8 cellular contexts compared by ENCODE assay signal in the genomic region with DNA sequence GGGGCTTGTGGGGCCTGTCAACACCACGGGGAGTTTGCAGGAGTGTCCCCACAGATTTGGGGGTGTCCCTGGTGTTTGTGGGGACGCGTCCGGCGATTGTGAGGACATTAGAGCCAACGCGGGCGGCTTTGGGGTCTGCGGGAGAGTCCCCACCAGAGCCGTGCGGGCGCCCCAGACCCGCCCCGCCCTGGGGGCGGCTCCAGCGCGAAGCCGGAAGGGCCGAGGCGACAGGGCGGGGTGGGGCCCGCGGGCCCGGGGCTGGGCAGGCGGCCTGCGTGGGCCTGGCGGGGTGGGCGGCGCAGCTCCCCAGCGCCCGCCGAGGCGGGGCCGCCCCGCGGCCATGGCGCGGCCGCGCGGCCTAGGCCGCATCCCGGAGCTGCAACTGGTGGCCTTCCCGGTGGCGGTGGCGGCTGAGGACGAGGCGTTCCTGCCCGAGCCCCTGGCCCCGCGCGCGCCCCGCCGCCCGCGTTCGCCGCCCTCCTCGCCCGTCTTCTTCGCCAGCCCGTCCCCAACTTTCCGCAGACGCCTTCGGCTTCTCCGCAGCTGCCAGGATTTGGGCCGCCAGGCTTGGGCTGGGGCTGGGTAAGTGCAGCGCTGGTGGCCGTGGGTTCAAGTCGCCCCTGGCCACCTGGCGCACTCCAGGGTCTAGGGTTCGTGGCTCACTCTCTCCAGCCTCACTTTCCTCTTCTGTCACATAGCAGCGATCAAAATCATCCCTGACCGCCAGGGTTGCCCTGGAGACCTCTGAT. TPM values are rescaled to one million over a fixed set of nuclear protein-coding genes. Genes with fewer than 3 reads are reported as not detected.
A peak's percentile ranks its signal among the peaks of the same experiment; 100 is the strongest.
DNase-seq lines count a peak whose midpoint lies in the region; FAIRE-seq and TF ChIP-seq lines count a peak whose summit lies in the region.

No MANE protein-coding gene starts in this region.

- H2BK15ac ChIP-seq in mesendoderm (replicated peaks; ENCODE audit: low read depth), result no peak overlapping the region

- H4K5ac ChIP-seq in mesendoderm (ENCODE audit: low read length), result no peak overlapping the region

- H3K4me1 ChIP-seq in mesendoderm (ENCODE audit: control insufficient read depth, low read depth, low read length) (no peaks in the 10 kb centered on the region), uterus (peaks cover 0 to 4% of the 10 kb centered on the region in 2 donors)

- H3K4ac ChIP-seq in mesendoderm (ENCODE audit: low read depth, low read length), result no peak overlapping the region

- H3K4me3 ChIP-seq in bronchial epithelial cell (ENCODE audit: low read depth, low read length) (peak overlapping the region; percentile 29), mesendoderm (ENCODE audit: low read length) (no peak overlapping the region), uterus (peak overlapping the region; percentile 43 to 45)

- H3K36me3 ChIP-seq in bronchial epithelial cell (ENCODE audit: control insufficient read depth, insufficient read depth, low read length) (no peaks in the 10 kb centered on the region), mesendoderm (ENCODE audit: control insufficient read depth, insufficient read depth, low read length) (no peaks in the 10 kb centered on the region), uterus (no peaks in the 10 kb centered on the region)

- H3K9ac ChIP-seq in mesendoderm (ENCODE audit: low read length), result peak overlapping the region; percentile 32

- H3K9me3 ChIP-seq in uterus, result no peaks in the 10 kb centered on the region

- WGBS in mesendoderm (ENCODE audit: extremely low coverage, insufficient coverage, low lambda C conversion rate), result no CpG with 5 or more reads among the region's 75 CpGs

- peak in 1 of 2 donors; percentile 45 for TF ChIP-seq POLR2A in uterus (IDR thresholded peaks at IDR 0.05)

- intact Hi-C loops in uterus (cut with DNase I; ENCODE audit: low total_unique reads), result no loop called here

- no peaks in the 10 kb centered on the region for H3K79me1 ChIP-seq in mesendoderm (ENCODE audit: low read length)

- no peak overlapping the region for H2AK5ac ChIP-seq in mesendoderm (ENCODE audit: low read length)

- no peak for FAIRE-seq in bronchial epithelial cell (lab: Jason Lieb, UNC)

- no peak overlapping the region for H3K27ac ChIP-seq in mesendoderm (ENCODE audit: low read depth, low read length)
- H3K27ac ChIP-seq in uterus, result peak overlapping the region; percentile 2 to 49

- H2BK120ac ChIP-seq in mesendoderm (ENCODE audit: low read depth, low read length), result no peak overlapping the region

- H3K23ac ChIP-seq in mesendoderm (ENCODE audit: low read length), result no peak overlapping the region

- H3K79me2 ChIP-seq in mesendoderm (ENCODE audit: control insufficient read depth, insufficient read depth, low read length), result no peaks in the 10 kb centered on the region

- peak overlapping the region; percentile 67 for H3K56ac ChIP-seq in mesendoderm (ENCODE audit: low read length)

- H2BK5ac ChIP-seq in mesendoderm (ENCODE audit: low read length), result no peak overlapping the region

- TF ChIP-seq CTCF in bronchial epithelial cell (IDR thresholded peaks at IDR 0.05; ENCODE audit: insufficient read depth, low read length, severe bottlenecking) (no peak), uterus (IDR thresholded peaks at IDR 0.05) (no peak)

- peak; percentile 45 for DNase-seq in D341Med (ENCODE audit: low spot score)
- DNase-seq in HUDEP-2 (lab: John Stamatoyannopoulos, UW; ENCODE audit: unreplicated experiment in 76 of 76), result peak in 44 of 76 experiments; percentile 14 to 73 (median 52)
- DNase-seq in bronchial epithelial cell (ENCODE audit: low read depth), result no peak
- no peak for DNase-seq in mesendoderm
- DNase-seq in uterus, result peak; percentile 38 to 51
- DNase-seq in medulla oblongata (ENCODE audit: extremely low spot score), result no peak
- no peak for DNase-seq in DMS114 treated with DMSO at 0.1 percent for 48 hours (lab: John Stamatoyannopoulos, UW; ENCODE audit: unreplicated experiment)
- DNase-seq in NK-92 (lab: John Stamatoyannopoulos, UW; ENCODE audit: unreplicated experiment), result no peak

- H3K18ac ChIP-seq in mesendoderm (ENCODE audit: low read length), result no peak overlapping the region

- peaks cover 8% of the 10 kb centered on the region for H3K27me3 ChIP-seq in bronchial epithelial cell (ENCODE audit: control insufficient read depth, insufficient read depth, low read length)
- H3K27me3 ChIP-seq in mesendoderm (ENCODE audit: insufficient read depth, low read length, poor library complexity), result peaks cover 22% of the 10 kb centered on the region
- no peaks in the 10 kb centered on the region for H3K27me3 ChIP-seq in uterus

- no peak overlapping the region for H4K8ac ChIP-seq in mesendoderm (ENCODE audit: low read depth, low read length)

- H3K4me2 ChIP-seq in mesendoderm (ENCODE audit: low read length), result peak overlapping the region; percentile 36

RNA-seq across cellular contexts. Expression of a gene that starts 10.3 kb away (rescaled TPM):
- total RNA-seq in bronchial epithelial cell (0.13 and 0.26 TPM in 2 replicates), uterus (10 to 100 TPM in 1 of 4 donors, 1 to 10 TPM in 3; 3.2 to 10.6 (median 4.1) TPM)
- polyA plus RNA-seq in mesendoderm (2013, experiment 1 of 2), result 1.4 TPM
- 1.4 TPM for polyA plus RNA-seq in mesendoderm (2013, experiment 2 of 2)

RNA-seq across cellular contexts. Expression of a gene that starts 27.3 kb away (rescaled TPM):
- total RNA-seq in bronchial epithelial cell (195 TPM in 2 replicates), uterus (100 to 1,000 TPM in 2 of 4 donors, 10 to 100 TPM in 2; 41.5 to 163 (median 129) TPM)
- 151 TPM for polyA plus RNA-seq in mesendoderm (2013, experiment 1 of 2)
- polyA plus RNA-seq in mesendoderm (2013, experiment 2 of 2), result 153 TPM

RNA-seq across cellular contexts. Expression of a gene that starts 50.3 kb away (rescaled TPM):
- total RNA-seq in bronchial epithelial cell (36.1 and 45.8 TPM in 2 replicates), uterus (100 to 1,000 TPM in 1 of 4 donors, 10 to 100 TPM in 3; 22.0 to 112 (median 67.8) TPM)
- polyA plus RNA-seq in mesendoderm (2013, experiment 1 of 2), result 21.2 TPM
- 21.8 TPM for polyA plus RNA-seq in mesendoderm (2013, experiment 2 of 2)

Comparison
In these comparisons a context has a peak if more than half of its experiments do, and no peak if none do; other contexts are left out.
1. DNase-seq: peak in D341Med (single experiment), HUDEP-2 (44 of 76) and uterus (2 of 2); none in bronchial epithelial cell (single experiment), mesendoderm (single experiment), medulla oblongata (single experiment), DMS114 treated with DMSO at 0.1 percent for 48 hours (single experiment) and NK-92 (single experiment).